In the genomic region with DNA sequence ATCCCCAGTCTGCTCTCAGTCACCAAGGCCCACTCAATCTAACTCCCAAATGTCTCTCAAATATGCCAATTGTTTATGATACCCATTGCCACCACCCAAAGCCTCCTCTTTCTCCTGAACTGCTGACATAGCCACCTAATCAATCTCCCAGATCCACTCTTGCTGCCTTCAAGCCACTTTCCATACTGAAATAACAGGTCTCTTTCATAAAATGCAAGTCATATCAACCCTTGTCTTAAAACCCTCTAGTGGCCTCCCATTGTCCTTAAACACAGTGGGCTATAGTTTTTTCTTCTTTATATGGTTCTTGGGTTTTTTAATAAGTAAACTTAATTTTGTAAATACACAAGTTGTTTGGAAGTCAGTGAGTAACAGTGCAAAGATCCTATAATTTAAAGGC, we compare ENCODE assay signal across 20 cellular contexts.
"Had no signal": no experiment of that assay in that cellular context is flagged by ENCODE, and none has a peak within 500 bp of the region (broad histone marks: within the 10 kb centered on the region; RNA-seq: fewer than 3 reads in every experiment).

No MANE protein-coding gene starts in this region.

- H2AFZ ChIP-seq: parathyroid adenoma had no signal

- H3K4me3 Mint-ChIP-seq: effector memory CD8-positive, alpha-beta T cell; mesothelial cell of epicardium; natural killer cell; stimulated activated effector memory CD8-positive, alpha-beta T cell treated with anti-CD3 and anti-CD28 coated beads, Interleukin-12 subunit alpha, Interleukin-12 subunit beta, amount 100 ng/mL, for 72 hours; stimulated activated naive CD8-positive, alpha-beta T cell treated with anti-CD3 and anti-CD28 coated beads, Interleukin-15, Interleukin-2, amounts not matched to agents 100 ng/mL and 50 ng/mL, for 24 hours had no signal

- DNase-seq: effector memory CD8-positive, alpha-beta T cell; gastrocnemius medialis; heart right ventricle; islet precursor cell; mammary epithelial cell; natural killer cell; psoas muscle; retina; right lobe of liver; stimulated activated CD4-positive, alpha-beta T cell treated with anti-CD3 and anti-CD28 coated beads, Interleukin-4, amount 100 ng/mL, for 1 hour; stimulated activated CD8-positive, alpha-beta memory T cell treated with anti-CD3 and anti-CD28 coated beads, Interleukin-4, amount 100 ng/mL, for 48 hours; testis had no signal

- H3K4me3 ChIP-seq: esophagus muscularis mucosa, gastrocnemius medialis, heart right ventricle, psoas muscle, right lobe of liver, testis, tibial nerve had no signal

- H3K9me3 Mint-ChIP-seq: effector memory CD8-positive, alpha-beta T cell; mesothelial cell of epicardium; natural killer cell; stimulated activated effector memory CD8-positive, alpha-beta T cell treated with anti-CD3 and anti-CD28 coated beads, Interleukin-12 subunit alpha, Interleukin-12 subunit beta, amount 100 ng/mL, for 72 hours; stimulated activated naive CD8-positive, alpha-beta T cell treated with anti-CD3 and anti-CD28 coated beads, Interleukin-15, Interleukin-2, amounts not matched to agents 100 ng/mL and 50 ng/mL, for 24 hours had no signal

- H3K9ac ChIP-seq: parathyroid adenoma had no signal

- H3K79me2 ChIP-seq: parathyroid adenoma had no signal

- H3K27me3 ChIP-seq: esophagus muscularis mucosa, gastrocnemius medialis, heart right ventricle, right lobe of liver, testis, tibial nerve had no signal

- H3K27ac Mint-ChIP-seq: effector memory CD8-positive, alpha-beta T cell; mesothelial cell of epicardium; natural killer cell; stimulated activated effector memory CD8-positive, alpha-beta T cell treated with anti-CD3 and anti-CD28 coated beads, Interleukin-12 subunit alpha, Interleukin-12 subunit beta, amount 100 ng/mL, for 72 hours; stimulated activated naive CD8-positive, alpha-beta T cell treated with anti-CD3 and anti-CD28 coated beads, Interleukin-15, Interleukin-2, amounts not matched to agents 100 ng/mL and 50 ng/mL, for 24 hours had no signal

- H3K4me1 Mint-ChIP-seq: natural killer cell; stimulated activated effector memory CD8-positive, alpha-beta T cell treated with anti-CD3 and anti-CD28 coated beads, Interleukin-12 subunit alpha, Interleukin-12 subunit beta, amount 100 ng/mL, for 72 hours had no signal

- H3K36me3 ChIP-seq: esophagus muscularis mucosa, gastrocnemius medialis, heart right ventricle, right lobe of liver, tibial nerve had no signal

- H3K4me1 ChIP-seq: parathyroid adenoma, right lobe of liver, testis, tibial nerve had no signal

- H3K27ac ChIP-seq: epithelial cell of prostate, esophagus muscularis mucosa, gastrocnemius medialis, heart right ventricle, parathyroid adenoma, psoas muscle, right lobe of liver, testis, tibial nerve had no signal

- ATAC-seq: effector memory CD8-positive, alpha-beta T cell; gastrocnemius medialis; heart right ventricle; left lobe of liver; natural killer cell; psoas muscle; right lobe of liver; stimulated activated effector memory CD8-positive, alpha-beta T cell treated with anti-CD3 and anti-CD28 coated beads, Interleukin-12 subunit alpha, Interleukin-12 subunit beta, amount 100 ng/mL, for 72 hours had no signal

- H3K9me3 ChIP-seq: esophagus muscularis mucosa, gastrocnemius medialis, heart right ventricle, psoas muscle, right lobe of liver, testis, tibial nerve had no signal

- H3K36me3 Mint-ChIP-seq: mesothelial cell of epicardium; natural killer cell; stimulated activated effector memory CD8-positive, alpha-beta T cell treated with anti-CD3 and anti-CD28 coated beads, Interleukin-12 subunit alpha, Interleukin-12 subunit beta, amount 100 ng/mL, for 72 hours had no signal
